In genomic region chr10:130546841-130547240, GRCh38 we compare ENCODE assay signal across 38 cellular contexts.
"Had no signal": no experiment of that assay in that cellular context is flagged by ENCODE, and none has a peak within 500 bp of the region (broad histone marks: within the 10 kb centered on the region; RNA-seq: fewer than 3 reads in every experiment).

No MANE protein-coding gene starts in this region.

- H3K27ac Mint-ChIP-seq: activated naive CD4-positive, alpha-beta T cell treated with anti-CD3 and anti-CD28 coated beads for 36 hours; activated naive CD4-positive, alpha-beta T cell treated with anti-CD3 and anti-CD28 coated beads, Interleukin-2, amount 10 ng/mL, durations not matched to agents 7 days and 5 days; activated naive CD4-positive, alpha-beta T cell treated with anti-CD3 and anti-CD28 coated beads, Interleukin-2, amount 50 U/mL, for 24 hours; activated naive CD4-positive, alpha-beta T cell treated with anti-CD3 and anti-CD28 coated beads, Interleukin-2, amount 50 U/mL, for 72 hours; activated naive CD8-positive, alpha-beta T cell; activated naive CD8-positive, alpha-beta T cell treated with anti-CD3 and anti-CD28 coated beads for 36 hours; activated naive CD8-positive, alpha-beta T cell treated with anti-CD3 and anti-CD28 coated beads, Interleukin-2, amount 10 ng/mL, durations not matched to agents 7 days and 5 days; activated naive CD8-positive, alpha-beta T cell treated with anti-CD3 and anti-CD28 coated beads, Interleukin-2, amount 50 U/mL, for 24 hours; activated T-cell treated with anti-CD3 and anti-CD28 coated beads, Interleukin-2, amount 50 U/mL, for 24 hours; activated T-cell treated with anti-CD3 and anti-CD28 coated beads, Interleukin-2, amount 50 U/mL, for 72 hours; activated T-helper 1 cell treated with anti-CD3 and anti-CD28 coated beads, Interleukin-12 subunit alpha, Interleukin-12 subunit beta, Interleukin-2, Interleukin-4 antibody, amounts not matched to agents 30 ng/mL and 10 ng/mL and 1 ng/mL, durations not matched to agents 14 hours and 24 hours and 36 hours; activated T-helper 17 cell treated with anti-CD3 and anti-CD28 coated beads, Interleukin-2, amount 50 U/mL, for 72 hours; activated T-helper 2 cell treated with anti-CD3 and anti-CD28 coated beads, Interferon-gamma antibody, Interleukin-2, Interleukin-4, amounts not matched to agents 10 μg/mL and 5 μg/mL and 100 μg/mL, durations not matched to agents 14 hours and 24 hours and 36 hours; brain had no signal

- H3K4me1 Mint-ChIP-seq: activated naive CD4-positive, alpha-beta T cell treated with anti-CD3 and anti-CD28 coated beads, Interleukin-2, amount 10 ng/mL, durations not matched to agents 7 days and 5 days; activated naive CD4-positive, alpha-beta T cell treated with anti-CD3 and anti-CD28 coated beads, Interleukin-2, amount 50 U/mL, for 24 hours; activated naive CD8-positive, alpha-beta T cell treated with anti-CD3 and anti-CD28 coated beads for 36 hours; activated naive CD8-positive, alpha-beta T cell treated with anti-CD3 and anti-CD28 coated beads, Interleukin-2, amount 10 ng/mL, durations not matched to agents 7 days and 5 days; activated naive CD8-positive, alpha-beta T cell treated with anti-CD3 and anti-CD28 coated beads, Interleukin-2, amount 50 U/mL, for 24 hours; activated T-helper 17 cell treated with anti-CD3 and anti-CD28 coated beads, Interleukin-2, amount 50 U/mL, for 72 hours; brain; central memory CD8-positive, alpha-beta T cell had no signal

- H3K9me3 Mint-ChIP-seq: activated naive CD4-positive, alpha-beta T cell treated with anti-CD3 and anti-CD28 coated beads for 36 hours; activated naive CD4-positive, alpha-beta T cell treated with anti-CD3 and anti-CD28 coated beads, Interleukin-2, amount 10 ng/mL, durations not matched to agents 7 days and 5 days; activated naive CD4-positive, alpha-beta T cell treated with anti-CD3 and anti-CD28 coated beads, Interleukin-2, amount 50 U/mL, for 24 hours; activated naive CD4-positive, alpha-beta T cell treated with anti-CD3 and anti-CD28 coated beads, Interleukin-2, amount 50 U/mL, for 72 hours; activated naive CD8-positive, alpha-beta T cell treated with anti-CD3 and anti-CD28 coated beads for 36 hours; activated naive CD8-positive, alpha-beta T cell treated with anti-CD3 and anti-CD28 coated beads, Interleukin-2, amount 10 ng/mL, durations not matched to agents 7 days and 5 days; activated naive CD8-positive, alpha-beta T cell treated with anti-CD3 and anti-CD28 coated beads, Interleukin-2, amount 50 U/mL, for 24 hours; activated T-cell treated with anti-CD3 and anti-CD28 coated beads, Interleukin-2, amount 50 U/mL, for 24 hours; activated T-cell treated with anti-CD3 and anti-CD28 coated beads, Interleukin-2, amount 50 U/mL, for 4 hours; activated T-cell treated with anti-CD3 and anti-CD28 coated beads, Interleukin-2, amount 50 U/mL, for 72 hours; activated T-helper 1 cell treated with anti-CD3 and anti-CD28 coated beads, Interleukin-12 subunit alpha, Interleukin-12 subunit beta, Interleukin-2, Interleukin-4 antibody, amounts not matched to agents 30 ng/mL and 10 ng/mL and 1 ng/mL, durations not matched to agents 14 hours and 24 hours and 36 hours; activated T-helper 17 cell treated with anti-CD3 and anti-CD28 coated beads, Interleukin-2, amount 50 U/mL, for 72 hours; activated T-helper 2 cell treated with anti-CD3 and anti-CD28 coated beads, Interferon-gamma antibody, Interleukin-2, Interleukin-4, amounts not matched to agents 10 μg/mL and 5 μg/mL and 100 μg/mL, durations not matched to agents 14 hours and 24 hours and 36 hours; central memory CD8-positive, alpha-beta T cell had no signal

- H3K4me3 Mint-ChIP-seq: activated naive CD4-positive, alpha-beta T cell treated with anti-CD3 and anti-CD28 coated beads for 36 hours; activated naive CD4-positive, alpha-beta T cell treated with anti-CD3 and anti-CD28 coated beads, Interleukin-2, amount 10 ng/mL, durations not matched to agents 7 days and 5 days; activated naive CD4-positive, alpha-beta T cell treated with anti-CD3 and anti-CD28 coated beads, Interleukin-2, amount 50 U/mL, for 24 hours; activated naive CD8-positive, alpha-beta T cell; activated naive CD8-positive, alpha-beta T cell treated with anti-CD3 and anti-CD28 coated beads for 36 hours; activated naive CD8-positive, alpha-beta T cell treated with anti-CD3 and anti-CD28 coated beads, Interleukin-2, amount 10 ng/mL, durations not matched to agents 7 days and 5 days; activated naive CD8-positive, alpha-beta T cell treated with anti-CD3 and anti-CD28 coated beads, Interleukin-2, amount 50 U/mL, for 24 hours; activated T-cell treated with anti-CD3 and anti-CD28 coated beads, Interleukin-2, amount 50 U/mL, for 24 hours; activated T-cell treated with anti-CD3 and anti-CD28 coated beads, Interleukin-2, amount 50 U/mL, for 4 hours; activated T-cell treated with anti-CD3 and anti-CD28 coated beads, Interleukin-2, amount 50 U/mL, for 72 hours; activated T-helper 1 cell treated with anti-CD3 and anti-CD28 coated beads, Interleukin-12 subunit alpha, Interleukin-12 subunit beta, Interleukin-2, Interleukin-4 antibody, amounts not matched to agents 30 ng/mL and 10 ng/mL and 1 ng/mL, durations not matched to agents 14 hours and 24 hours and 36 hours; activated T-helper 17 cell treated with anti-CD3 and anti-CD28 coated beads, Interleukin-2, amount 50 U/mL, for 72 hours; brain; central memory CD8-positive, alpha-beta T cell had no signal

- ATAC-seq: activated naive CD4-positive, alpha-beta T cell treated with anti-CD3 and anti-CD28 coated beads, Interleukin-2, amount 50 U/mL, for 72 hours; activated naive CD8-positive, alpha-beta T cell treated with anti-CD3 and anti-CD28 coated beads, Interleukin-2, amount 50 U/mL, for 24 hours; activated T-cell treated with anti-CD3 and anti-CD28 coated beads, Interleukin-2, amount 50 U/mL, for 4 hours; activated T-cell treated with anti-CD3 and anti-CD28 coated beads, Interleukin-2, amount 50 U/mL, for 72 hours; activated T-helper 17 cell treated with anti-CD3 and anti-CD28 coated beads, Interleukin-2, amount 50 U/mL, for 72 hours; body of pancreas had no signal

- H3K27me3 Mint-ChIP-seq: activated naive CD4-positive, alpha-beta T cell treated with anti-CD3 and anti-CD28 coated beads, Interleukin-2, amount 10 ng/mL, durations not matched to agents 7 days and 5 days; activated naive CD8-positive, alpha-beta T cell treated with anti-CD3 and anti-CD28 coated beads, Interleukin-2, amount 10 ng/mL, durations not matched to agents 7 days and 5 days; central memory CD8-positive, alpha-beta T cell had no signal

- H3K4me1 ChIP-seq: adrenal gland, ascending aorta, body of pancreas, breast epithelium had no signal

- H3K36me3 Mint-ChIP-seq: activated naive CD4-positive, alpha-beta T cell treated with anti-CD3 and anti-CD28 coated beads, Interleukin-2, amount 10 ng/mL, durations not matched to agents 7 days and 5 days; activated naive CD4-positive, alpha-beta T cell treated with anti-CD3 and anti-CD28 coated beads, Interleukin-2, amount 50 U/mL, for 24 hours; activated naive CD4-positive, alpha-beta T cell treated with anti-CD3 and anti-CD28 coated beads, Interleukin-2, amount 50 U/mL, for 72 hours; activated naive CD8-positive, alpha-beta T cell; activated naive CD8-positive, alpha-beta T cell treated with anti-CD3 and anti-CD28 coated beads for 36 hours; activated naive CD8-positive, alpha-beta T cell treated with anti-CD3 and anti-CD28 coated beads, Interleukin-2, amount 10 ng/mL, durations not matched to agents 7 days and 5 days; brain had no signal

- H3K27me3 ChIP-seq: ascending aorta, brain microvascular endothelial cell, cardiac muscle cell had no signal

- H3K27ac ChIP-seq: adrenal gland, ascending aorta, body of pancreas, brain microvascular endothelial cell, breast epithelium, cardiac muscle cell had no signal

- H3K4me3 ChIP-seq: adrenal gland, ascending aorta, body of pancreas, breast epithelium, cardiac muscle cell had no signal

- H3K36me3 ChIP-seq: adrenal gland, ascending aorta, brain microvascular endothelial cell, breast epithelium, cardiac muscle cell had no signal

- H3K9me3 ChIP-seq: adrenal gland, ascending aorta, body of pancreas, breast epithelium had no signal

- DNase-seq: activated effector memory CD4-positive, alpha-beta T cell treated with anti-CD3 and anti-CD28 coated beads, Interleukin-2, amount 50 U/mL, for 16 hours; activated effector memory CD4-positive, alpha-beta T cell treated with Interleukin-2 at 50 U/mL for 16 hours; activated gamma-delta T cell; activated gamma-delta T cell treated with Interleukin-2 at 50 U/mL for 16 hours; activated naive CD4-positive, alpha-beta T cell; activated naive CD4-positive, alpha-beta T cell treated with anti-CD3 and anti-CD28 coated beads for 36 hours; activated naive CD4-positive, alpha-beta T cell treated with anti-CD3 and anti-CD28 coated beads, Interleukin-2, amount 10 ng/mL, durations not matched to agents 7 days and 5 days; activated naive CD4-positive, alpha-beta T cell treated with anti-CD3 and anti-CD28 coated beads, Interleukin-2, amount 50 U/mL, for 16 hours; activated naive CD4-positive, alpha-beta T cell treated with Interleukin-2 at 50 U/mL for 16 hours; activated naive CD8-positive, alpha-beta T cell treated with anti-CD3 and anti-CD28 coated beads for 36 hours; activated naive CD8-positive, alpha-beta T cell treated with anti-CD3 and anti-CD28 coated beads, Interleukin-2, amount 10 ng/mL, durations not matched to agents 7 days and 5 days; activated naive CD8-positive, alpha-beta T cell treated with anti-CD3 and anti-CD28 coated beads, Interleukin-2, amount 50 U/mL, for 24 hours; activated T-cell treated with anti-CD3 and anti-CD28 coated beads, Interleukin-2, amount 50 U/mL, for 1 hour; activated T-cell treated with anti-CD3 and anti-CD28 coated beads, Interleukin-2, amount 50 U/mL, for 24 hours; activated T-cell treated with anti-CD3 and anti-CD28 coated beads, Interleukin-2, amount 50 U/mL, for 4 hours; activated T-cell treated with anti-CD3 and anti-CD28 coated beads, Interleukin-2, amount 50 U/mL, for 48 hours; activated T-cell treated with anti-CD3 and anti-CD28 coated beads, Interleukin-2, amount 50 U/mL, for 72 hours; adrenal gland; amniotic stem cell; amygdala; anterior cingulate cortex; aorta; body of pancreas; brain microvascular endothelial cell; caudate nucleus; central memory CD4-positive, alpha-beta T cell; cerebellar nuclear complex had no signal
